ENCODE assay signal across 17 cellular contexts in genomic region chr12:92640686-92641085, GRCh38.
DNase-seq lines count a peak whose midpoint lies in the region; ATAC-seq and TF ChIP-seq lines count a peak whose summit lies in the region.
"Had no signal": no experiment of that assay in that cellular context is flagged by ENCODE, and none has a peak within 500 bp of the region (broad histone marks: within the 10 kb centered on the region; RNA-seq: fewer than 3 reads in every experiment).

No MANE protein-coding gene starts in this region.

- H3K27ac ChIP-seq in IMR-90 (ENCODE audit: insufficient read depth, low read length): no peak overlapping the region
- H3K27ac ChIP-seq: 22Rv1; BLaER1 treated with 17β-estradiol and CSF1 and Interleukin-3, amounts not matched to agents 10 nM and 100 nM; HL-60 had no signal

- no peak for TF ChIP-seq CTCF in IMR-90 (conservative IDR thresholded peaks at IDR 0.05; ENCODE audit: low read depth, low read length)
- no peak for TF ChIP-seq CTCF in choroid plexus epithelial cell (conservative IDR thresholded peaks at IDR 0.05; ENCODE audit: low read depth, low read length)
- TF ChIP-seq CTCF in GM13976 (IDR thresholded peaks at IDR 0.05; ENCODE audit: borderline replicate concordance, control extremely low read depth, extremely low read depth, insufficient read depth, missing control alignments): no peak

- H2AFZ ChIP-seq in IMR-90 (replicated peaks; ENCODE audit: low read length, poor library complexity): no peak overlapping the region
- H2AFZ ChIP-seq: GM23338 had no signal

- H4K20me1 ChIP-seq in IMR-90 (ENCODE audit: insufficient read depth, low read length): no peaks in the 10 kb centered on the region
- H4K20me1 ChIP-seq: BLaER1 treated with 17β-estradiol and CSF1 and Interleukin-3, amounts not matched to agents 10 nM and 100 nM had no signal

- POLR2A ChIA-PET in IMR-90 (lab: Charles Lee; ENCODE audit: unreplicated experiment): no interaction called here

- in situ Hi-C loops in IMR-90 (cut with MboI; ENCODE audit: low sequenced_read_pairs): loop anchor here (10.0 to 25.0 kb wide), 2 partner anchors 1256 to 1678 kb away; partner anchors contain the start of gene CCER1
- in situ Hi-C loops in GM13976 (cut with MboI; ENCODE audit: low sequenced_read_pairs, unreplicated experiment): loop anchor here (10.0 kb wide), 1 partner anchor 1246 kb away; no protein-coding TSS in a partner anchor

- no peak overlapping the region for H4K91ac ChIP-seq in IMR-90 (ENCODE audit: insufficient read depth, low read depth, low read length)

- H3K56ac ChIP-seq in IMR-90 (ENCODE audit: extremely low read depth, insufficient read depth, low read length): no peak overlapping the region

- no peak for TF ChIP-seq RAD21 in IMR-90 (IDR thresholded peaks at IDR 0.05; ENCODE audit: low read length)

- H3K36me3 ChIP-seq in IMR-90 (ENCODE audit: control insufficient read depth, insufficient read depth, low read length): no peaks in the 10 kb centered on the region
- H3K36me3 ChIP-seq: BLaER1 treated with 17β-estradiol and CSF1 and Interleukin-3, amounts not matched to agents 10 nM and 100 nM had no signal

- no peak overlapping the region for H3K4me2 ChIP-seq in IMR-90 (ENCODE audit: low read depth, low read length)
- H3K4me2 ChIP-seq: BLaER1 treated with 17β-estradiol and CSF1 and Interleukin-3, amounts not matched to agents 10 nM and 100 nM; GM23338 had no signal

- H3K4ac ChIP-seq in IMR-90 (ENCODE audit: low read depth, low read length): no peak overlapping the region

- no peak overlapping the region for H3K18ac ChIP-seq in IMR-90 (ENCODE audit: low read depth, low read length)

- CTCF ChIA-PET in IMR-90 (lab: Yijun Ruan, JAX): interaction anchor here (0.6 kb wide), 1 partner anchor 75 kb away, joined by 4 read pairs; no protein-coding TSS in a partner anchor

- DNase-seq in DMS53 (lab: John Stamatoyannopoulos, UW) (peak; percentile 9), DMS53 treated with DMSO at 0.1 percent for 48 hours (lab: John Stamatoyannopoulos, UW; ENCODE audit: unreplicated experiment) (no peak), IMR-90 (peak; percentile 35), choroid plexus epithelial cell (ENCODE audit: low read depth) (peak; percentile 50), fibroblast of the conjunctiva (ENCODE audit: low read depth) (peak; percentile 20), GM13976 (ENCODE audit: low spot score) (no peak)
- DNase-seq: AML-193; CD4-positive, CD25-positive, alpha-beta regulatory T cell; DMS79; H7 had no signal

- H3K14ac ChIP-seq in IMR-90 (replicated peaks; ENCODE audit: low read depth, low read length): no peak overlapping the region; the same call in 1 of the 2 replicates

- H2BK15ac ChIP-seq in IMR-90 (ENCODE audit: low read depth, low read length): no peak overlapping the region

- H4K8ac ChIP-seq in IMR-90 (ENCODE audit: low read depth in 2 of 2, low read length in 2 of 2): no peak overlapping the region

- H3K9me1 ChIP-seq in IMR-90 (ENCODE audit: insufficient read depth, low read length): no peaks in the 10 kb centered on the region

- H3K23ac ChIP-seq in IMR-90 (ENCODE audit: low read depth, low read length): no peak overlapping the region

- no peaks in the 10 kb centered on the region for H3K27me3 ChIP-seq in IMR-90 (ENCODE audit: control insufficient read depth, insufficient read depth, low read length)
- H3K27me3 ChIP-seq: BLaER1 treated with 17β-estradiol and CSF1 and Interleukin-3, amounts not matched to agents 10 nM and 100 nM had no signal

- no peak overlapping the region for H2AK9ac ChIP-seq in IMR-90 (replicated peaks; ENCODE audit: low read depth, low read length, poor library complexity)

- dilution Hi-C loops in IMR-90 (cut with HindIII; ENCODE audit: low sequenced_read_pairs, unreplicated experiment): no loop called here

- H2BK5ac ChIP-seq in IMR-90 (ENCODE audit: low read depth, low read length, poor library complexity, severe bottlenecking): no peak overlapping the region

- H3K4me3 ChIP-seq in IMR-90 (ENCODE audit: insufficient read depth, low read depth, low read length) (no peak overlapping the region), choroid plexus epithelial cell (ENCODE audit: low read depth, low read length) (no peak overlapping the region)
- H3K4me3 ChIP-seq: BLaER1 treated with 17β-estradiol and CSF1 and Interleukin-3, amounts not matched to agents 10 nM and 100 nM; GM12878; GM23338; K562 had no signal

- H3K4me1 ChIP-seq in IMR-90 (ENCODE audit: control insufficient read depth, insufficient read depth, low read length): no peaks in the 10 kb centered on the region
- H3K4me1 ChIP-seq: BLaER1 treated with 17β-estradiol and CSF1 and Interleukin-3, amounts not matched to agents 10 nM and 100 nM had no signal

- TF ChIP-seq POLR2A in IMR-90 (IDR thresholded peaks at IDR 0.05; ENCODE audit: low read depth, low read length): no peak

- no TSS peak for BruUV-seq in IMR-90 (replicated peaks; lab: Mats Ljungman, UMichigan)

- no peak overlapping the region for H2AK5ac ChIP-seq in IMR-90 (ENCODE audit: low read depth, low read length)

- H3K9ac ChIP-seq in IMR-90 (ENCODE audit: low read depth, low read length): no peak overlapping the region
- H3K9ac ChIP-seq: BLaER1 treated with 17β-estradiol and CSF1 and Interleukin-3, amounts not matched to agents 10 nM and 100 nM had no signal

- no peaks in the 10 kb centered on the region for H3K79me1 ChIP-seq in IMR-90 (ENCODE audit: low read depth in 1 of 2, low read length in 2 of 2)

- intact Hi-C loops in IMR-90 (cut with micrococcal nuclease): no loop called here

- ATAC-seq in IMR-90 (ENCODE audit: low read depth) (no peak), HG03432 (IDR thresholded peaks at IDR 0.05; ENCODE audit: unreplicated experiment) (no peak)
- ATAC-seq: GM12878, GM23338, K562 had no signal

- no peak overlapping the region for H2BK20ac ChIP-seq in IMR-90 (ENCODE audit: low read depth, low read length)

- H3K9me3 ChIP-seq in IMR-90 (ENCODE audit: control insufficient read depth, insufficient read depth, low read length): no peaks in the 10 kb centered on the region
- H3K9me3 ChIP-seq: BLaER1 treated with 17β-estradiol and CSF1 and Interleukin-3, amounts not matched to agents 10 nM and 100 nM had no signal

- H4K5ac ChIP-seq in IMR-90 (ENCODE audit: low read depth, low read length): no peak overlapping the region

- H2BK120ac ChIP-seq in IMR-90 (ENCODE audit: low read depth, low read length): no peak overlapping the region

TF ChIP-seq in IMR-90, 13 proteins besides CTCF, POLR2A, EP300 and RAD21:
- no peak for TF ChIP-seq CEBPB (IDR thresholded peaks at IDR 0.05; ENCODE audit: low read depth, low read length)
- TF ChIP-seq USF2 (IDR thresholded peaks at IDR 0.05; ENCODE audit: low read depth, low read length): no peak
- TF ChIP-seq RFX5 (IDR thresholded peaks at IDR 0.05; ENCODE audit: low read depth, low read length): no peak
- no peak for TF ChIP-seq MXI1 (IDR thresholded peaks at IDR 0.05; ENCODE audit: borderline replicate concordance, low read depth, low read length)
- no peak for TF ChIP-seq ELK1 (IDR thresholded peaks at IDR 0.05; ENCODE audit: borderline replicate concordance, low read depth, low read length)

Comparison
In these comparisons a context has a peak if more than half of its experiments do, and no peak if none do; other contexts are left out.
1. DNase-seq: peak in DMS53 (single experiment), IMR-90 (single experiment), choroid plexus epithelial cell (single experiment) and fibroblast of the conjunctiva (single experiment); none in DMS53 treated with DMSO at 0.1 percent for 48 hours (single experiment) and GM13976 (single experiment).